10 cellular contexts compared by ENCODE assay signal in the genomic region with DNA sequence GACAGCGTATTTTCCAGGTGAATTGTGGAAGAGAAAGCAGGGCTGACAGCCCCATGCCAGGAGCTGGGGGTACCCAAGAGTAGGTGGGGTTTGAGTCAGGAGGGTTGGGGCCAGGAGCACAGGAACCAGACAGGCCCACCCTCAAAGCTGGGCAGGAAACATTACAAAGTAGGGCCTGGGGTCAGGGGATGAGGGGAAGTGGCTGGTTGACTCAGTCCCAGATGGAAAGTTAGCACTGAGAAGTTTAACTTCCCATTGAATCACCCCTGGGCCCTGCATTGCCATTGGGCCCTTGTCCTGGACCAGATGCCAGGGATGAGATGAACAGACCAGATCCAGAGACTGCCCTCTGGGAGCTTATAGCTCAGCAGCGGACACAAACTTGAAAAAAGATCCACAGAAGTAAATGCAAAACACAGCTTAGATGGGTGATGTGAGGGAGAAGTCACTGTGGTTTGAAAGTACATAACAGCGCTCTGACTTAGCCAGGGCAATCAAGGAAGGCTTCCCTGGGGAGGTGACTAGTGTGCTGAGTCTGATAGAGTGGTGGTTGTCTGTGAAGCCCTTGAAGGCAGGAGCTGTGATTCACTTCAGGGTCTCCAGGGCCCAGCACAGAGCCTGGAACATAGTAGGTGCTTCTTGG. TPM values are rescaled to one million over a fixed set of nuclear protein-coding genes. Genes with fewer than 3 reads are reported as not detected.
DNase-seq lines count a peak whose midpoint lies in the region; ATAC-seq, FAIRE-seq and TF ChIP-seq lines count a peak whose summit lies in the region.
"Had no signal": no experiment of that assay in that cellular context is flagged by ENCODE, and none has a peak within 500 bp of the region (broad histone marks: within the 10 kb centered on the region; RNA-seq: fewer than 3 reads in every experiment).

No MANE protein-coding gene starts in this region.

- H3K4me3 Mint-ChIP-seq in Caco-2 (ENCODE audit: unreplicated experiment): peak overlapping the region; percentile 78

- H3F3A ChIP-seq in PC-3 (ENCODE audit: low read length, unreplicated experiment): peaks cover 3% of the 10 kb centered on the region

- CTCF ChIA-PET in Caco-2 (lab: Charles Lee): no interaction called here
- CTCF ChIA-PET in PC-3 (lab: Charles Lee): interaction anchor here (0.6 kb wide), 1 partner anchor 887 kb away, joined by 3 read pairs; no protein-coding TSS in a partner anchor

- H3K27me3 Mint-ChIP-seq in Caco-2 (ENCODE audit: insufficient read depth, unreplicated experiment): no peaks in the 10 kb centered on the region

- H3K4me1 Mint-ChIP-seq in Caco-2 (ENCODE audit: low read depth, unreplicated experiment): peaks cover 13% of the 10 kb centered on the region

- H3K9me2 ChIP-seq in PC-3 (replicated peaks; ENCODE audit: low read length): no peaks in the 10 kb centered on the region

- H3K4me1 ChIP-seq in Caco-2 (peaks cover 9% of the 10 kb centered on the region; the same call in 1 of the 2 replicates), PC-3 (ENCODE audit: insufficient read depth, low read length) (peaks cover 14% of the 10 kb centered on the region)

- H3K27me3 ChIP-seq in Caco-2 (replicated peaks; ENCODE audit: control insufficient read depth, insufficient read depth, low read length) (no peaks in the 10 kb centered on the region), PC-3 (ENCODE audit: low read length) (no peaks in the 10 kb centered on the region)
- H3K27me3 ChIP-seq: dorsolateral prefrontal cortex had no signal

- H3K36me3 ChIP-seq in Caco-2 (ENCODE audit: control insufficient read depth, insufficient read depth, low read length) (no peaks in the 10 kb centered on the region), PC-3 (ENCODE audit: low read depth, low read length) (peaks cover 5% of the 10 kb centered on the region; the same call in 1 of the 2 replicates)

- TF ChIP-seq CTCF in Caco-2 (IDR thresholded peaks at IDR 0.05; ENCODE audit: insufficient read depth in 1 of 2, low read depth in 1 of 2, low read length in 1 of 2, severe bottlenecking in 1 of 2, unreplicated experiment in 1 of 2): no peak
- no peak for TF ChIP-seq CTCF in PC-3 (conservative IDR thresholded peaks at IDR 0.05; ENCODE audit: low read depth, low read length)

- no peak for FAIRE-seq in RCC 7860 (lab: Jason Lieb, UNC)

- H4K20me1 ChIP-seq in PC-3 (ENCODE audit: low read length): peaks cover 52% of the 10 kb centered on the region

- POLR2A ChIA-PET in Caco-2 (lab: Charles Lee): no interaction called here
- POLR2A ChIA-PET in PC-3 (lab: Charles Lee; ENCODE audit: unreplicated experiment): interaction anchor here (0.6 kb wide), 1 partner anchor 1840 kb away, joined by 4 read pairs; no protein-coding TSS in a partner anchor

- no peaks in the 10 kb centered on the region for H3K9me3 ChIP-seq in Caco-2
- H3K9me3 ChIP-seq in PC-3 (ENCODE audit: low read length): no peaks in the 10 kb centered on the region

- peak overlapping the region; percentile 99; the same call in 1 of the 2 replicates for H3K4me3 ChIP-seq in Caco-2 (ENCODE audit: low read depth, low read length)
- peak overlapping the region; percentile 99 for H3K4me3 ChIP-seq in PC-3 (ENCODE audit: low read length)

- no peaks in the 10 kb centered on the region for H3K9me3 Mint-ChIP-seq in Caco-2 (ENCODE audit: unreplicated experiment)

- peaks cover 29% of the 10 kb centered on the region for H3K36me3 Mint-ChIP-seq in Caco-2 (ENCODE audit: insufficient read depth, unreplicated experiment)

- H3K9ac ChIP-seq in PC-3 (ENCODE audit: low read length): peak overlapping the region; percentile 92

- H3K79me2 ChIP-seq in PC-3 (ENCODE audit: low read length): peaks cover 64% of the 10 kb centered on the region

- H2AFZ ChIP-seq in PC-3 (ENCODE audit: low read length): no peak overlapping the region

- H3K27ac Mint-ChIP-seq in Caco-2 (ENCODE audit: unreplicated experiment): no peak overlapping the region

- DNase-seq in Caco-2: no peak
- DNase-seq in PC-3: peak; percentile 40
- DNase-seq in epithelial cell of prostate (ENCODE audit: low read depth, low spot score): no peak
- DNase-seq in pulmonary artery endothelial cell (ENCODE audit: low read depth, low spot score): peak; percentile 71
- DNase-seq in RCC 7860 (ENCODE audit: low spot score): no peak
- no peak for DNase-seq in GOT3 (lab: John Stamatoyannopoulos, UW)
- DNase-seq: dorsolateral prefrontal cortex; NK-92 treated with Interleukin-12 subunit alpha and Interleukin-12 subunit beta, amount 100 ng/mL, for 24 hours had no signal

- H3K4me2 ChIP-seq in PC-3 (ENCODE audit: low read length): peak overlapping the region; percentile 97

- H3K27ac ChIP-seq in PC-3 (ENCODE audit: low read length) (peak overlapping the region; percentile 80), epithelial cell of prostate (peak overlapping the region; percentile 99)

- TSS peak; percentile 20 for BruUV-seq in Caco-2 (replicated peaks; lab: Mats Ljungman, UMichigan)
- no TSS peak for BruUV-seq in PC-3 (replicated peaks; lab: Mats Ljungman, UMichigan)

- intact Hi-C loops in Caco-2 (cut with micrococcal nuclease; ENCODE audit: unreplicated experiment): loop anchor here (2.0 to 5.0 kb wide), 2 partner anchors 23 to 368 kb away; partner anchors contain the start of genes DMC1 and PLA2G6
- intact Hi-C loops in PC-3 (cut with micrococcal nuclease): no loop called here

- ATAC-seq in PC-3 (no peak), GM19395 (IDR thresholded peaks at IDR 0.05; ENCODE audit: unreplicated experiment) (no peak), HG03457 (IDR thresholded peaks at IDR 0.05; ENCODE audit: unreplicated experiment) (no peak)

RNA-seq across cellular contexts. Expression of gene MAFF, which starts 2.2 kb away (rescaled TPM):
- total RNA-seq in Caco-2 (2022) (6.8 and 9.0 TPM in 2 replicates), PC-3 (2014; rRNA removed) (72.6 and 112 TPM in 2 replicates), pulmonary artery endothelial cell (66.0 and 72.1 TPM in 2 replicates)

RNA-seq across cellular contexts. Expression of gene PLA2G6, which starts 22.3 kb away (rescaled TPM):
- 18.7 and 19.2 TPM in 2 replicates for total RNA-seq in Caco-2 (2022)
- 6.0 and 6.3 TPM in 2 replicates for total RNA-seq in PC-3 (2014; rRNA removed)
- 2.0 and 3.9 TPM in 2 replicates for total RNA-seq in pulmonary artery endothelial cell

Comparison
In these comparisons a context has a peak if more than half of its experiments do, and no peak if none do; other contexts are left out.
1. DNase-seq: peak in PC-3 (single experiment) and pulmonary artery endothelial cell (single experiment); none in Caco-2 (0 of 2), epithelial cell of prostate (single experiment), RCC 7860 (single experiment) and GOT3 (single experiment).